ENCODE assay signal across 21 cellular contexts in genomic region chr2:36184848-36185247, GRCh38.
"Had no signal": no experiment of that assay in that cellular context is flagged by ENCODE, and none has a peak within 500 bp of the region (broad histone marks: within the 10 kb centered on the region; RNA-seq: fewer than 3 reads in every experiment).

No MANE protein-coding gene starts in this region.

- DNase-seq: dermis blood vessel endothelial cell; dorsolateral prefrontal cortex; effector CD4-positive, alpha-beta T cell; effector memory CD4-positive, alpha-beta T cell; foreskin keratinocyte; heart left ventricle; hypothalamus; immature natural killer cell; left cardiac atrium; left lung; left ventricle myocardium superior; lower lobe of right lung; mesenchymal stem cell; mucosa of descending colon; naive B cell had no signal

- H3K36me3 ChIP-seq: esophagus muscularis mucosa, gastroesophageal sphincter, heart left ventricle, left lung, lower lobe of right lung had no signal

- ATAC-seq: foreskin keratinocyte, gastroesophageal sphincter, heart left ventricle, left cardiac atrium, left lung, left ventricle myocardium superior, lower lobe of right lung, mucosa of descending colon had no signal

- H3K9me3 ChIP-seq: esophagus muscularis mucosa, gastroesophageal sphincter, heart left ventricle, left lung, lower lobe of right lung, mucosa of descending colon had no signal

- H2AFZ ChIP-seq: hepatocyte had no signal

- H3K79me2 ChIP-seq: hepatocyte had no signal

- H3K27me3 ChIP-seq: dorsolateral prefrontal cortex, esophagus muscularis mucosa, gastroesophageal sphincter, heart left ventricle, hepatocyte, left lung had no signal

- H3K27ac ChIP-seq: coronary artery, dorsolateral prefrontal cortex, esophagus muscularis mucosa, foreskin keratinocyte, gastroesophageal sphincter, heart left ventricle, hepatocyte, left lung, lower lobe of right lung had no signal

- H3K4me3 ChIP-seq: coronary artery, dorsolateral prefrontal cortex, esophagus muscularis mucosa, gastroesophageal sphincter, heart left ventricle, hepatocyte, left lung, lower lobe of right lung, mucosa of descending colon had no signal

- H3K4me2 ChIP-seq: hepatocyte had no signal

- H3K4me1 ChIP-seq: esophagus muscularis mucosa, foreskin keratinocyte, gastroesophageal sphincter, heart left ventricle, left lung, lower lobe of right lung had no signal

- FAIRE-seq: endothelial cell of umbilical vein, keratinocyte had no signal
